ENCODE assay signal across 8 cellular contexts in the genomic region with DNA sequence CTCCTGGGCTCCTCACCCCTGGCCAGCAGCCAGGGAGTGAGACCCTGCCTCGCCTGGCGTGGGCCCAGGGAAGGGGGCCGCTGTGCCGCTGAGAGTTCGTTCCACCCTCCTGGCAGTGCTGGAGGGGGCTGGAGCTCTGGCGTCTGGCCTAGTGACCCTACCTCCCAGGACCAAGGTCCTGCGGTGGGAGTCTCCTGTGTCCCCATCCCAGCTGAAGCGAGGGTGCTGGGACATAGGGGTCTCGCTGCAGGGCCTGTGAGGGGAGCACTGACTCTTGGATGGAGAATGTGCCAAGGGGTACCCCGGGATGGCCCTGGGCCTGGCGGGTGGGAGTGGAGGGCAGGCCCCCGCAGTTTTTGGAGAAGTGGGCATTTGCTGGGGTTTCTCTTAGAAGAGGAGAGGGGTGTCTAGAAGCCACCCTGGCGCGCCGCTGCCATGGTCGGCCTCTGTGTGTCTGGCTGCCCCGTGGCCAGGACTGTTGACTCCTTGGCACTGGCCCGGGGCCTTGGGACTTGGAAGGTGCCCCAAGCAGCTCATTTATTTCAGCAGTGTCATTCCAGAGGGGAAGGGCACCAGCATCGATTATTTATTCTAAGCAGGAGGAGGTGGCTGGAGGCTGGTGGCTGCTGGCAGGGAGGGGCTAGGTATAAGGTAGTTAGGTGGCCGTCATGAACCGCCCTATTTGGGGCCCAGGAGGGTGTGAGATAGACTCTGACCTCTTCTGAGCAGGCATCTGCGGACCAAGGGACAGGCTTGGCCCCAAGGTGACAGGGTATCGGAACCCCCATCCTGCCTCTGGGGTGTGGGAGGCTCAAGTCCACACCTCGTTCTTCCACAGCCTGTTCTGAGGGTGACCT. TPM values are rescaled to one million over a fixed set of nuclear protein-coding genes. Genes with fewer than 3 reads are reported as not detected.
DNase-seq lines count a peak whose midpoint lies in the region; ATAC-seq and TF ChIP-seq lines count a peak whose summit lies in the region.

No MANE protein-coding gene starts in this region.

- intact Hi-C loops in A673 (cut with micrococcal nuclease; ENCODE audit: unreplicated experiment): loop anchor here (5.0 kb wide), 1 partner anchor 112 kb away; no protein-coding TSS in a partner anchor

- H3K36me3 ChIP-seq in A673 (ENCODE audit: insufficient read depth, low read length, poor library complexity, severe bottlenecking) (no peaks in the 10 kb centered on the region), Loucy (ENCODE audit: insufficient read depth, low read length) (no peaks in the 10 kb centered on the region), mucosa of rectum (ENCODE audit: control insufficient read depth in 2 of 2, insufficient read depth in 2 of 2, low read length in 2 of 2) (no peaks in the 10 kb centered on the region)

- no peak overlapping the region for H3K27ac Mint-ChIP-seq in effector memory CD8-positive, alpha-beta T cell

- no TSS peak for BruUV-seq in A673 (replicated peaks; lab: Mats Ljungman, UMichigan)

- H3K27me3 ChIP-seq in A673 (replicated peaks; ENCODE audit: insufficient read depth, low read depth, low read length, poor library complexity) (no peaks in the 10 kb centered on the region), Loucy (ENCODE audit: insufficient read depth, low read length, poor library complexity, severe bottlenecking) (no peaks in the 10 kb centered on the region), mucosa of rectum (ENCODE audit: control insufficient read depth in 2 of 2, insufficient read depth in 2 of 2, low read length in 2 of 2) (no peaks in the 10 kb centered on the region)

- peaks cover 11 to 13% of the 10 kb centered on the region in 2 donors for H3K4me1 Mint-ChIP-seq in effector memory CD8-positive, alpha-beta T cell (ENCODE audit: low read depth in 2 of 2)

- H3K9me3 Mint-ChIP-seq in effector memory CD8-positive, alpha-beta T cell: no peaks in the 10 kb centered on the region

- peak overlapping the region; percentile 13 to 19 for H3K4me3 Mint-ChIP-seq in effector memory CD8-positive, alpha-beta T cell

- H3K9me2 ChIP-seq in Loucy (replicated peaks; ENCODE audit: low read depth, low read length): no peaks in the 10 kb centered on the region

- H3K79me2 ChIP-seq in Loucy (ENCODE audit: insufficient read depth, low read length): no peaks in the 10 kb centered on the region

- peaks cover 4% of the 10 kb centered on the region for H3K36me3 Mint-ChIP-seq in effector memory CD8-positive, alpha-beta T cell (ENCODE audit: insufficient read depth)

- CTCF ChIA-PET in A673 (lab: Charles Lee): interaction anchor here (0.8 kb wide), 1 partner anchor 8 kb away, joined by 9 read pairs; no protein-coding TSS in a partner anchor

- no peaks in the 10 kb centered on the region for H3F3A ChIP-seq in Loucy (ENCODE audit: low read depth)

- no peak for DNase-seq in A673 (ENCODE audit: low spot score)
- DNase-seq in effector memory CD8-positive, alpha-beta T cell: no peak
- DNase-seq in stimulated activated CD4-positive, alpha-beta T cell treated with anti-CD3 and anti-CD28 coated beads, Interleukin-12 subunit alpha, Interleukin-12 subunit beta, amount 100 ng/mL, for 4 hours: no peak
- DNase-seq in activated gamma-delta T cell (lab: John Stamatoyannopoulos, UW): no peak
- DNase-seq in stimulated activated CD4-positive, alpha-beta T cell treated with anti-CD3 and anti-CD28 coated beads, Interleukin-4, amount 100 ng/mL, for 4 hours: no peak

- H4K20me1 ChIP-seq in Loucy (ENCODE audit: insufficient read depth, low read length, poor library complexity, severe bottlenecking): no peaks in the 10 kb centered on the region

- H3K27ac ChIP-seq in A673 (ENCODE audit: low read depth, low read length, poor library complexity, severe bottlenecking) (peak overlapping the region; percentile 91), mucosa of rectum (ENCODE audit: low read depth in 2 of 2, low read length in 2 of 2) (peak overlapping the region; percentile 61 to 62)

- H3K27me3 Mint-ChIP-seq in effector memory CD8-positive, alpha-beta T cell: peaks cover 24 to 28% of the 10 kb centered on the region in 2 donors

- H3K9ac ChIP-seq in Loucy (ENCODE audit: low read depth, low read length, poor library complexity, severe bottlenecking) (no peak overlapping the region), mucosa of rectum (ENCODE audit: low read depth in 1 of 2, low read length in 2 of 2) (peak overlapping the region; percentile 60 to 61)

- POLR2A ChIA-PET in A673 (lab: Charles Lee; ENCODE audit: low non-redundant PET): no interaction called here

- H2AFZ ChIP-seq in Loucy (ENCODE audit: low read length): no peak overlapping the region

- H3K9me3 ChIP-seq in A673 (ENCODE audit: low read depth, low read length, poor library complexity, severe bottlenecking) (no peaks in the 10 kb centered on the region), Loucy (ENCODE audit: insufficient read depth, low read depth, low read length) (no peaks in the 10 kb centered on the region), mucosa of rectum (ENCODE audit: control insufficient read depth in 2 of 2, low read length in 2 of 2) (no peaks in the 10 kb centered on the region)

- H3K4me1 ChIP-seq in A673 (ENCODE audit: insufficient read depth, low read length, poor library complexity, severe bottlenecking) (peaks cover 12% of the 10 kb centered on the region), Loucy (ENCODE audit: insufficient read depth, low read length, poor library complexity, severe bottlenecking) (peaks cover 7% of the 10 kb centered on the region), mucosa of rectum (ENCODE audit: control insufficient read depth in 2 of 2, insufficient read depth in 2 of 2, low read length in 2 of 2) (peaks cover 18% of the 10 kb centered on the region in 2 donors)

- ATAC-seq in effector memory CD8-positive, alpha-beta T cell (replicated peaks): no peak
- no peak for ATAC-seq in HG02623 (IDR thresholded peaks at IDR 0.05; ENCODE audit: unreplicated experiment)

- H3K4me2 ChIP-seq in Loucy (ENCODE audit: low read depth, low read length, poor library complexity, severe bottlenecking): peak overlapping the region; percentile 57

- peak overlapping the region; percentile 92 for H3K4me3 ChIP-seq in A673 (ENCODE audit: low read depth, low read length, poor library complexity, severe bottlenecking)
- H3K4me3 ChIP-seq in Loucy (ENCODE audit: low read length, poor library complexity, severe bottlenecking): peak overlapping the region; percentile 40
- peak overlapping the region; percentile 55 to 57 for H3K4me3 ChIP-seq in mucosa of rectum (ENCODE audit: low read length in 2 of 2)

- TF ChIP-seq CTCF in A673 (conservative IDR thresholded peaks at IDR 0.05; ENCODE audit: low read depth, low read length) (no peak), Loucy (conservative IDR thresholded peaks at IDR 0.05; ENCODE audit: low read length) (no peak)

RNA-seq across cellular contexts. Expression of a gene that starts 1.5 kb away (rescaled TPM):
- 73.6 and 80.4 TPM in 2 replicates for total RNA-seq in A673 (2021)

Comparison
In these comparisons a context has a peak if more than half of its experiments do, and no peak if none do; other contexts are left out.
1. H3K4me3 ChIP-seq: peak in every context shown above with its lines; median percentile 92 in A673; 56 in mucosa of rectum; 40 in Loucy.